8 cellular contexts compared by ENCODE assay signal in the genomic region with DNA sequence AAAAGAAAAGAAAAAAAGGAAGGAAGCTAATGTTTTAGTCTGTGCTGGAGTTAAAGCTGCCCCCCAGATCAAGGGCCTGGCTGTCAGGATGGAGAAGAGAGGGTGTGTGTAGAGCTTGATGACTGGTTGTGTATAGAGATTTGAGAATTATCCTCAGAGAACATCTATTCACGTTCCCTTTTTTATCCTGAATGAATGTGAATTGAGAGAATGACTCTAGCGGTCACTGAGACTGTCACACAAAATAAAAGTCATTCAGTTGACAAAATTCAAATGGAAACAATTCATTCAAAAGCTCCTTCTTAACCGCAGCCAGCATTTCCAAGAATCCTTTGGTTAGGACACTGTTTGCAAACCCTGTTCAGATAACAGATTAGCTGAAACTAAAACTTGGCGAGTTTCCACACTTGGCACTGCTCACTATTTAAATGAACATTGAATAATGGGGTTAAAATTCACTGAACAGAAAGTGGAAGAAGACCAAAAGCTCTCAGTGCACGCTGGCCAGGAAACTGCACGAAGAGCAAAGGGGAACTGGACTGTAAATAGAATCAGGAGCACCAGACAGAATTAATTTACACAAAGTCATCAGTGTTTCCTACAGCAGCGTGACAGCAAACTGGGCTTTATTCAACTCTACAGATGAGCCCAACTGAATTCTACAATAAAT. TPM values are rescaled to one million over a fixed set of nuclear protein-coding genes. Genes with fewer than 3 reads are reported as not detected.
DNase-seq lines count a peak whose midpoint lies in the region; ATAC-seq, FAIRE-seq and TF ChIP-seq lines count a peak whose summit lies in the region.

No MANE protein-coding gene starts in this region.

- ATAC-seq in HG02678 (IDR thresholded peaks at IDR 0.05; ENCODE audit: unreplicated experiment) (peak; percentile 63), sciatic nerve (peak; percentile 65), HG03095 (IDR thresholded peaks at IDR 0.05; ENCODE audit: unreplicated experiment) (no peak)

- DNase-seq in SIG-M5 treated with dmso at 0.1 percent for 504 hours (lab: John Stamatoyannopoulos, UW; ENCODE audit: unreplicated experiment): peak; percentile 6
- no peak for DNase-seq in SIG-M5 (lab: John Stamatoyannopoulos, UW)
- peak in 1 of 2 experiments; percentile 42 for DNase-seq in SJCRH30
- DNase-seq in fibroblast of lung (ENCODE audit: low read depth in 2 of 2): peak; percentile 94 to 96
- DNase-seq in sciatic nerve (ENCODE audit: low spot score): peak; percentile 64
- no peak for DNase-seq in frontal cortex (ENCODE audit: low spot score in 2 of 2)

- no peaks in the 10 kb centered on the region for H3K79me2 ChIP-seq in fibroblast of lung (ENCODE audit: control insufficient read depth, insufficient read depth, low read length)

- H3K27ac ChIP-seq in SJCRH30 (no peak overlapping the region), fibroblast of lung (ENCODE audit: insufficient read depth, low read length) (no peak overlapping the region)

- intact Hi-C loops in sciatic nerve (cut with DNase I): no loop called here

- H3K9me3 ChIP-seq in SJCRH30 (replicated peaks): peaks cover 10% of the 10 kb centered on the region
- no peaks in the 10 kb centered on the region for H3K9me3 ChIP-seq in fibroblast of lung (ENCODE audit: control insufficient read depth, insufficient read depth, low read depth, low read length)

- H3K36me3 ChIP-seq in SJCRH30: no peaks in the 10 kb centered on the region
- no peaks in the 10 kb centered on the region for H3K36me3 ChIP-seq in fibroblast of lung (ENCODE audit: control insufficient read depth, insufficient read depth, low read length)

- H2AFZ ChIP-seq in fibroblast of lung (ENCODE audit: low read length): no peak overlapping the region

- H3K4me1 ChIP-seq in SJCRH30: peaks cover 12% of the 10 kb centered on the region
- peaks cover 4% of the 10 kb centered on the region for H3K4me1 ChIP-seq in fibroblast of lung (ENCODE audit: control insufficient read depth, extremely low read depth, insufficient read depth, low read length)

- FAIRE-seq in frontal cortex (lab: Jason Lieb, UNC): no peak

- H3K4me2 ChIP-seq in fibroblast of lung (ENCODE audit: extremely low read depth, insufficient read depth, low read length): peak overlapping the region; percentile 87

- H3K4me3 ChIP-seq in SJCRH30 (peak overlapping the region; percentile 40), fibroblast of lung (replicated peaks in 1 of 4; ENCODE audit: control extremely low read depth in 1 of 4, insufficient read depth in 1 of 4, low read depth in 3 of 4, low read length in 4 of 4) (peak overlapping the region; percentile 9 to 31 (median 18))

- no peak for TF ChIP-seq CTCF in fibroblast of lung (conservative IDR thresholded peaks at IDR 0.05 in 1 of 2, IDR thresholded peaks at IDR 0.05 in 1 of 2; ENCODE audit: low read depth in 1 of 2, low read length in 2 of 2)

- no peaks in the 10 kb centered on the region for H4K20me1 ChIP-seq in fibroblast of lung (ENCODE audit: control insufficient read depth, extremely low read depth, insufficient read depth, low read length)

- no peak overlapping the region for H3K9ac ChIP-seq in fibroblast of lung (ENCODE audit: insufficient read depth, low read length)

- no peaks in the 10 kb centered on the region for H3K27me3 ChIP-seq in SJCRH30
- no peaks in the 10 kb centered on the region for H3K27me3 ChIP-seq in fibroblast of lung (ENCODE audit: control insufficient read depth, insufficient read depth, low read length)

RNA-seq across cellular contexts. Expression of a gene that starts 13.6 kb away (rescaled TPM):
- 41.8 and 49.3 TPM in 2 replicates for total RNA-seq in SJCRH30 (2014; rRNA removed; shearing (Covaris generic))
- total RNA-seq in fibroblast of lung (6.8 and 12.1 TPM in 2 replicates), sciatic nerve (11.1 TPM), frontal cortex (2.9 TPM)
- 10.2 and 12.0 TPM in 2 replicates for polyA plus RNA-seq in fibroblast of lung
- 6.0 and 6.4 TPM in 2 replicates for polyA plus RNA-seq in fibroblast of lung (2012)
- 2.4 and 6.8 TPM in 2 replicates for polyA minus RNA-seq in fibroblast of lung (ENCODE audit: low replicate concordance)

Comparison
In these comparisons a context has a peak if more than half of its experiments do, and no peak if none do; other contexts are left out.
1. DNase-seq: peak in SIG-M5 treated with dmso at 0.1 percent for 504 hours (single experiment), fibroblast of lung (2 of 2) and sciatic nerve (single experiment); none in SIG-M5 (single experiment) and frontal cortex (0 of 2).